Comparison of ENCODE assay signal across 1 cellular context in genomic region chr4:158768577-158769174, GRCh38.
TF ChIP-seq lines count a peak whose summit lies in the region.

Gene FNIP2, plus strand, starts transcription at chr4:158769026. Its CDS starts 187 bp downstream, at chr4:158769213.

TF ChIP-seq in K562, 482 proteins besides CTCF, POLR2A, EP300 and RAD21 (continued from another document and continues in another):
- TF ChIP-seq ZNF584 (CRISPR knock-in tag; IDR thresholded peaks at IDR 0.05; ENCODE audit: low read depth) (no peak), ZNF274 (IDR thresholded peaks at IDR 0.05; ENCODE audit: borderline replicate concordance, low read depth, low read length) (no peak), TFAP4 (CRISPR knock-in tag; IDR thresholded peaks at IDR 0.05; ENCODE audit: borderline replicate concordance) (0 out of 2 replicates have a peak, but pooled peaks have one; percentile 12), ZNF785 (CRISPR knock-in tag; IDR thresholded peaks at IDR 0.05) (no peak), NR0B1 (IDR thresholded peaks at IDR 0.05; ENCODE audit: partially characterized antibody) (no peak), ZNF512 (tag; IDR thresholded peaks at IDR 0.05) (no peak), GATAD2B (IDR thresholded peaks at IDR 0.05; ENCODE audit: borderline replicate concordance) (peak; percentile 89), NRF1 (conservative IDR thresholded peaks at IDR 0.05 in 1 of 2, IDR thresholded peaks at IDR 0.05 in 1 of 2) (0 out of 4 replicates have a peak, but pooled peaks of 1 of the 2 experiments have one; percentile 19), RUNX1 (IDR thresholded peaks at IDR 0.05; ENCODE audit: low read depth) (no peak), ZNF551 (CRISPR knock-in tag; IDR thresholded peaks at IDR 0.05) (no peak), AFF1 (IDR thresholded peaks at IDR 0.05; ENCODE audit: low read depth in 1 of 2, partially characterized antibody in 2 of 2) (no peak), ZFP91 (CRISPR knock-in tag; IDR thresholded peaks at IDR 0.05) (peak; percentile 89), POLR2H (tag; IDR thresholded peaks at IDR 0.05; ENCODE audit: low read depth) (peak; percentile 20; the same call in 1 of the 2 replicates), MCM5 (IDR thresholded peaks at IDR 0.05; ENCODE audit: low read depth) (no peak), RNF2 (IDR thresholded peaks at IDR 0.05) (0 out of 2 replicates have a peak, but pooled peaks have one; percentile 34), BCOR (IDR thresholded peaks at IDR 0.05) (no peak; the same call in 1 of the 2 replicates), MITF (IDR thresholded peaks at IDR 0.05) (0 out of 2 replicates have a peak, but pooled peaks have one; percentile 28), NONO (IDR thresholded peaks at IDR 0.05; ENCODE audit: low read depth in 2 of 2, low read length in 1 of 2) (peak; percentile 60 to 70; a peak in 2 of 4 replicates), MTA3 (IDR thresholded peaks at IDR 0.05; ENCODE audit: borderline replicate concordance) (peak; percentile 57; the same call in 1 of the 2 replicates), ZNF12 (CRISPR knock-in tag; IDR thresholded peaks at IDR 0.05) (no peak), SMARCA4 (IDR thresholded peaks at IDR 0.05) (0 out of 2 replicates have a peak, but pooled peaks have one; percentile 35), ZNF764 (CRISPR knock-in tag; IDR thresholded peaks at IDR 0.05; ENCODE audit: low read depth) (no peak), ATF1 (CRISPR knock-in tag; IDR thresholded peaks at IDR 0.05) (no peak), ATF1 (tag; IDR thresholded peaks at IDR 0.05) (peak; percentile 32; the same call in 1 of the 2 replicates), SAFB (IDR thresholded peaks at IDR 0.05; ENCODE audit: borderline replicate concordance, low read depth, low read length) (peak; percentile 92), EGR1 (conservative IDR thresholded peaks at IDR 0.05) (peak; percentile 66), NR2C2 (CRISPR knock-in tag; IDR thresholded peaks at IDR 0.05) (no peak), NR2C2 (tag; IDR thresholded peaks at IDR 0.05) (peak; percentile 35), ATF7 (IDR thresholded peaks at IDR 0.05) (peak; percentile 26; the same call in 1 of the 2 replicates), TCF7L2 (IDR thresholded peaks at IDR 0.05; ENCODE audit: low read depth, low read length) (no peak), CBX1 (IDR thresholded peaks at IDR 0.05; ENCODE audit: low read depth) (0 out of 2 replicates have a peak, but pooled peaks have one; percentile 15), ZNF263 (CRISPR knock-in tag; IDR thresholded peaks at IDR 0.05; ENCODE audit: borderline replicate concordance) (no peak), GABPB1 (CRISPR knock-in tag; IDR thresholded peaks at IDR 0.05) (0 out of 2 replicates have a peak, but pooled peaks have one; percentile 29), ZBTB5 (IDR thresholded peaks at IDR 0.05) (no peak), ZBTB26 (CRISPR knock-in tag; IDR thresholded peaks at IDR 0.05) (no peak), ZNF407 (IDR thresholded peaks at IDR 0.05; ENCODE audit: low read depth) (no peak), KLF16 (IDR thresholded peaks at IDR 0.05) (peak; percentile 52; the same call in 1 of the 2 replicates)
